ENCODE assay signal across 8 cellular contexts in the genomic region with DNA sequence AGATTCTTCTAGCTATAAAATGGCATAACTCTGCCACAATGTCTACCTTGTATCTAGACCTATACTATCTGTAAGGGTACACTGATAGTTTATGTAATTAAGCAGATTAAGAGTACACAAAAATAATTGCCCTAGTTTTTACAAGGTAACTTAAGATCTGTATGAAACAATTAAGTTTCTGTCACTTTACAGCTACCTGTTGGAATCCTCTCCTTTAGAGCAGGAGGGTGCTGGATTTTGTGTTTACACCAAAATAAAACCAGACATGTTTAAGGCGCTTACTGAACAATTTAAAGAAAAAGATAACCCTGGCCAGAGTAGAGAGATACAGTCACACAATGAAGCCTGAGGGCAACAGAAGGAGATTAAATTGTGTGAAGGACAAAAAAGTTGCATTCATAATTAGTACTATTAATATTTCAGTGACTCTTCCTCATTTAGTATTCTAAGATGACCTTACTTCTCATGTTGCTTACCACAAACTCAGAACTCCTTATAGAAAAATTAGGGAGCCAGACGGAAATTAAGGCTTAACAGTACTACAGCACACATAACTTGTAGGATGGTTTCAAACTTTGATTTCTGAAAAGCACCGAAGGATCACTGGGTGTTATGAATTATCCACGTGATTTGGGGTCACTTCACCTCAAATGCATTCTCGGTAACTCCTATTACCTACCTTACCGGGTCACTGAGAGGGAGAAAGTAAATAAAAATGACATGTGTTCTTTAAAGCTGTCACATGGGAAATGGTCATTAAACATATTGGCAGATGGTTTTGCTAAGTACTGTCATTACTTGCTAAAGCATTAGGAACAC. TPM values are rescaled to one million over a fixed set of nuclear protein-coding genes. Genes with fewer than 3 reads are reported as not detected.
A peak's percentile ranks its signal among the peaks of the same experiment; 100 is the strongest.
DNase-seq lines count a peak whose midpoint lies in the region; ATAC-seq and TF ChIP-seq lines count a peak whose summit lies in the region.

No MANE protein-coding gene starts in this region.

- DNase-seq in right atrium auricular region (ENCODE audit: low spot score): no peak
- DNase-seq in Right ventricle myocardium inferior (ENCODE audit: missing footprints): no peak
- no peak for DNase-seq in WTC11 (ENCODE audit: low spot score)
- no peak for DNase-seq in posterior vena cava (ENCODE audit: low spot score)
- no peak for DNase-seq in NCI-H2196 (lab: John Stamatoyannopoulos, UW; ENCODE audit: unreplicated experiment)

- peaks cover 32% of the 10 kb centered on the region for H3K36me3 Mint-ChIP-seq in WTC11

- no peaks in the 10 kb centered on the region for H3K9me3 Mint-ChIP-seq in WTC11

- H3K27ac ChIP-seq in right atrium auricular region: peak overlapping the region; percentile 97 to 98
- H3K27ac ChIP-seq in iPS-18a (ENCODE audit: low read length): peak overlapping the region; percentile 71
- H3K27ac ChIP-seq in subcutaneous abdominal adipose tissue (ENCODE audit: low read depth, low read length): peak overlapping the region; percentile 99

- peaks cover 32% of the 10 kb centered on the region for H3K4me1 Mint-ChIP-seq in WTC11

- TF ChIP-seq CTCF in right atrium auricular region (IDR thresholded peaks at IDR 0.05) (no peak), WTC11 (IDR thresholded peaks at IDR 0.05) (no peak)

- CTCF ChIA-PET in WTC11 (lab: Charles Lee): interaction anchor here (2.6 kb wide), 1 partner anchor 13 kb away, joined by 15 read pairs; no protein-coding TSS in a partner anchor

- H3K4me1 ChIP-seq in right atrium auricular region (peaks cover 0 to 31% of the 10 kb centered on the region in 2 donors), iPS-18a (ENCODE audit: control insufficient read depth, low read depth, low read length) (peaks cover 13% of the 10 kb centered on the region), subcutaneous abdominal adipose tissue (ENCODE audit: control insufficient read depth in 5 of 5, insufficient read depth in 5 of 5, low read length in 5 of 5) (peaks cover 7 to 36% (median 17%) of the 10 kb centered on the region in 5 donors)

- H3K4me3 Mint-ChIP-seq in WTC11: peak overlapping the region; percentile 82

- H3K36me3 ChIP-seq in right atrium auricular region (no peaks in the 10 kb centered on the region), iPS-18a (ENCODE audit: control insufficient read depth, low read depth, low read length) (peaks cover 21% of the 10 kb centered on the region), subcutaneous abdominal adipose tissue (ENCODE audit: control insufficient read depth in 5 of 5, insufficient read depth in 5 of 5, low read length in 5 of 5) (peaks cover 8 to 12% (median 10%) of the 10 kb centered on the region in 5 donors)

- H3K27me3 ChIP-seq in right atrium auricular region: no peaks in the 10 kb centered on the region
- H3K27me3 ChIP-seq in iPS-18a (ENCODE audit: control insufficient read depth, insufficient read depth, low read length): no peaks in the 10 kb centered on the region
- no peaks in the 10 kb centered on the region for H3K27me3 ChIP-seq in subcutaneous abdominal adipose tissue (ENCODE audit: control insufficient read depth in 5 of 5, insufficient read depth in 4 of 5, low read length in 5 of 5)

- H3K27ac Mint-ChIP-seq in WTC11: peak overlapping the region; percentile 92

- peak overlapping the region; percentile 92 for H3K9ac ChIP-seq in iPS-18a (ENCODE audit: low read length)
- peak overlapping the region; percentile 91 to 99 (median 99) for H3K9ac ChIP-seq in subcutaneous abdominal adipose tissue (ENCODE audit: low read length in 5 of 5)

- POLR2A ChIA-PET in WTC11 (lab: Charles Lee): no interaction called here

- intact Hi-C loops in Right ventricle myocardium inferior (cut with DNase I) (loop anchor here (5.0 kb wide), 1 partner anchor 133 kb away; a partner anchor contains a TSS), posterior vena cava (cut with DNase I) (no loop called here)

- H3K27me3 Mint-ChIP-seq in WTC11 (ENCODE audit: low read depth): no peaks in the 10 kb centered on the region; the same call in 1 of the 2 replicates

- H3K4me3 ChIP-seq in right atrium auricular region: peak overlapping the region; percentile 94 to 99
- H3K4me3 ChIP-seq in iPS-18a (ENCODE audit: low read length): peak overlapping the region; percentile 88
- peak overlapping the region; percentile 81 to 95 (median 91) for H3K4me3 ChIP-seq in subcutaneous abdominal adipose tissue (ENCODE audit: low read depth in 1 of 5, low read length in 5 of 5)

- ATAC-seq in Right ventricle myocardium inferior: no peak
- ATAC-seq in HG03097 (IDR thresholded peaks at IDR 0.05; ENCODE audit: low FRiP score, unreplicated experiment): peak; percentile 31
- no peak for ATAC-seq in WTC11

- H3K9me3 ChIP-seq in right atrium auricular region (no peaks in the 10 kb centered on the region), iPS-18a (ENCODE audit: control insufficient read depth, low read depth, low read length) (no peaks in the 10 kb centered on the region), subcutaneous abdominal adipose tissue (ENCODE audit: control insufficient read depth in 5 of 5, low read length in 5 of 5) (no peaks in the 10 kb centered on the region)

TF ChIP-seq in WTC11, 78 proteins besides CTCF, POLR2A, EP300 and RAD21 (continues in another document):
- TF ChIP-seq, protein P1, sequence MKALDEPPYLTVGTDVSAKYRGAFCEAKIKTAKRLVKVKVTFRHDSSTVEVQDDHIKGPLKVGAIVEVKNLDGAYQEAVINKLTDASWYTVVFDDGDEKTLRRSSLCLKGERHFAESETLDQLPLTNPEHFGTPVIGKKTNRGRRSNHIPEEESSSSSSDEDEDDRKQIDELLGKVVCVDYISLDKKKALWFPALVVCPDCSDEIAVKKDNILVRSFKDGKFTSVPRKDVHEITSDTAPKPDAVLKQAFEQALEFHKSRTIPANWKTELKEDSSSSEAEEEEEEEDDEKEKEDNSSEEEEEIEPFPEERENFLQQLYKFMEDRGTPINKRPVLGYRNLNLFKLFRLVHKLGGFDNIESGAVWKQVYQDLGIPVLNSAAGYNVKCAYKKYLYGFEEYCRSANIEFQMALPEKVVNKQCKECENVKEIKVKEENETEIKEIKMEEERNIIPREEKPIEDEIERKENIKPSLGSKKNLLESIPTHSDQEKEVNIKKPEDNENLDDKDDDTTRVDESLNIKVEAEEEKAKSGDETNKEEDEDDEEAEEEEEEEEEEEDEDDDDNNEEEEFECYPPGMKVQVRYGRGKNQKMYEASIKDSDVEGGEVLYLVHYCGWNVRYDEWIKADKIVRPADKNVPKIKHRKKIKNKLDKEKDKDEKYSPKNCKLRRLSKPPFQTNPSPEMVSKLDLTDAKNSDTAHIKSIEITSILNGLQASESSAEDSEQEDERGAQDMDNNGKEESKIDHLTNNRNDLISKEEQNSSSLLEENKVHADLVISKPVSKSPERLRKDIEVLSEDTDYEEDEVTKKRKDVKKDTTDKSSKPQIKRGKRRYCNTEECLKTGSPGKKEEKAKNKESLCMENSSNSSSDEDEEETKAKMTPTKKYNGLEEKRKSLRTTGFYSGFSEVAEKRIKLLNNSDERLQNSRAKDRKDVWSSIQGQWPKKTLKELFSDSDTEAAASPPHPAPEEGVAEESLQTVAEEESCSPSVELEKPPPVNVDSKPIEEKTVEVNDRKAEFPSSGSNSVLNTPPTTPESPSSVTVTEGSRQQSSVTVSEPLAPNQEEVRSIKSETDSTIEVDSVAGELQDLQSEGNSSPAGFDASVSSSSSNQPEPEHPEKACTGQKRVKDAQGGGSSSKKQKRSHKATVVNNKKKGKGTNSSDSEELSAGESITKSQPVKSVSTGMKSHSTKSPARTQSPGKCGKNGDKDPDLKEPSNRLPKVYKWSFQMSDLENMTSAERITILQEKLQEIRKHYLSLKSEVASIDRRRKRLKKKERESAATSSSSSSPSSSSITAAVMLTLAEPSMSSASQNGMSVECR (CRISPR knock-in tag; IDR thresholded peaks at IDR 0.05; ENCODE audit: borderline replicate concordance): no peak
- TF ChIP-seq, protein P2, sequence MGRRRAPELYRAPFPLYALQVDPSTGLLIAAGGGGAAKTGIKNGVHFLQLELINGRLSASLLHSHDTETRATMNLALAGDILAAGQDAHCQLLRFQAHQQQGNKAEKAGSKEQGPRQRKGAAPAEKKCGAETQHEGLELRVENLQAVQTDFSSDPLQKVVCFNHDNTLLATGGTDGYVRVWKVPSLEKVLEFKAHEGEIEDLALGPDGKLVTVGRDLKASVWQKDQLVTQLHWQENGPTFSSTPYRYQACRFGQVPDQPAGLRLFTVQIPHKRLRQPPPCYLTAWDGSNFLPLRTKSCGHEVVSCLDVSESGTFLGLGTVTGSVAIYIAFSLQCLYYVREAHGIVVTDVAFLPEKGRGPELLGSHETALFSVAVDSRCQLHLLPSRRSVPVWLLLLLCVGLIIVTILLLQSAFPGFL (CRISPR knock-in tag; IDR thresholded peaks at IDR 0.05; ENCODE audit: borderline replicate concordance): no peak
- TF ChIP-seq NFYB (CRISPR knock-in tag; conservative IDR thresholded peaks at IDR 0.05; ENCODE audit: low read depth): no peak
- TF ChIP-seq ZNF138 (CRISPR knock-in tag; conservative IDR thresholded peaks at IDR 0.05): no peak
- no peak for TF ChIP-seq NFATC4 (CRISPR knock-in tag; IDR thresholded peaks at IDR 0.05)
- TF ChIP-seq, protein P3, sequence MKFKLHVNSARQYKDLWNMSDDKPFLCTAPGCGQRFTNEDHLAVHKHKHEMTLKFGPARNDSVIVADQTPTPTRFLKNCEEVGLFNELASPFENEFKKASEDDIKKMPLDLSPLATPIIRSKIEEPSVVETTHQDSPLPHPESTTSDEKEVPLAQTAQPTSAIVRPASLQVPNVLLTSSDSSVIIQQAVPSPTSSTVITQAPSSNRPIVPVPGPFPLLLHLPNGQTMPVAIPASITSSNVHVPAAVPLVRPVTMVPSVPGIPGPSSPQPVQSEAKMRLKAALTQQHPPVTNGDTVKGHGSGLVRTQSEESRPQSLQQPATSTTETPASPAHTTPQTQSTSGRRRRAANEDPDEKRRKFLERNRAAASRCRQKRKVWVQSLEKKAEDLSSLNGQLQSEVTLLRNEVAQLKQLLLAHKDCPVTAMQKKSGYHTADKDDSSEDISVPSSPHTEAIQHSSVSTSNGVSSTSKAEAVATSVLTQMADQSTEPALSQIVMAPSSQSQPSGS (CRISPR knock-in tag; IDR thresholded peaks at IDR 0.05; ENCODE audit: borderline replicate concordance, low read depth): no peak
- TF ChIP-seq, protein P4, sequence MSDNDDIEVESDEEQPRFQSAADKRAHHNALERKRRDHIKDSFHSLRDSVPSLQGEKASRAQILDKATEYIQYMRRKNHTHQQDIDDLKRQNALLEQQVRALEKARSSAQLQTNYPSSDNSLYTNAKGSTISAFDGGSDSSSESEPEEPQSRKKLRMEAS (CRISPR knock-in tag; IDR thresholded peaks at IDR 0.05): no peak
- no peak for TF ChIP-seq ESRRA (CRISPR knock-in tag; IDR thresholded peaks at IDR 0.05; ENCODE audit: borderline replicate concordance)
- no peak for TF ChIP-seq GTF2I (CRISPR knock-in tag; conservative IDR thresholded peaks at IDR 0.05)
- TF ChIP-seq KAT7 (CRISPR knock-in tag; IDR thresholded peaks at IDR 0.05; ENCODE audit: borderline replicate concordance): no peak
- no peak for TF ChIP-seq EMX1 (CRISPR knock-in tag; IDR thresholded peaks at IDR 0.05)

RNA-seq across cellular contexts. Expression of a gene that starts 1.0 kb away (rescaled TPM):
- total RNA-seq in right atrium auricular region (10 to 100 TPM; 42.4 to 57.8 TPM), Right ventricle myocardium inferior (67.3 TPM), WTC11 (2021) (80.9 to 95.5 TPM (median 91.7 TPM) in 3 replicates), posterior vena cava (10 to 100 TPM; 52.7 to 85.2 TPM)
